In the genomic region with DNA sequence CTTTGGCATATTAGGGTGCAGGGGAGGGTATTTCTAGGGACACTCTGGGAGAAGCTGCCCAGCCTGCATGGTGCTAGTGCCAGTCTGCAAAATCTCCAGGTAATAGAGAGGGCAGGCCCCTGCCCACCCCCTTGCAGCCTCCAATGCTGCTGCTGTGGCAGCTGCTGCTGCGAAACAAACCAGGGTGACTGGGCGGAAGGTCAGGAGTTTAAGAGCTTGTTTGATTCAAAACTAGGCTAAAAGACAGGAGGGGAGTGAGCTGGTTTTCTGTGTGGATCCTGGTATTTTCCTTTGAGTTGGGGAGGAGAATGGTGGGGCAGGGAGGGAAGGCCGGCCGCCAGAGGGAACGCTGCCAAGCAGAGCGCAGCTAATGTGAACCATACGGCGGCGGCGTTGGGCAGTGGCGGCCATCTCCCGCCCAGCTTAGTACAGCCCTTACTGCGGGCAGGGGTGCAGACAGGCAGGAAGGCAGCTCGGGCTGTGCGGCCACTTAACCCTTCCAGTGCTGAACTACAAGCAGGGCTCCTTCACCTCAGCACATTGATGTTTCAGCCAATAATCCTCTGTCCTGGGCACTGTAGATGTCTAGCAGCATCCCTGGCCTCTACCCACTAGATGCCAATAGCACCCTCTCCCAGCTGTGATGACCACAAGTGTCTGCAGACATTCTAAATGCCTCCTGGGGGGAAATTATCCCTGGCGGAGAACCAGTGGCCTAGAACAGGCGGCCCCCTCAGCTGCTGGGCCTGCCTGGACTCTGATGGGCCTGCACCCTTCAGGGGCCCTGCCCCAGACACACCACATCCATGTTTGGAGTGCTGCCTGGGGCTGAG, we compare ENCODE assay signal across 10 cellular contexts.
DNase-seq lines count a peak whose midpoint lies in the region; ATAC-seq, FAIRE-seq and TF ChIP-seq lines count a peak whose summit lies in the region.
"Had no signal": no experiment of that assay in that cellular context is flagged by ENCODE, and none has a peak within 500 bp of the region (broad histone marks: within the 10 kb centered on the region; RNA-seq: fewer than 3 reads in every experiment).

No MANE protein-coding gene starts in this region.

- no peak overlapping the region for H3K27ac ChIP-seq in testis

- FAIRE-seq in D721Med (lab: Jason Lieb, UNC) = no peak
- FAIRE-seq: K562 had no signal

- peak; percentile 96 for DNase-seq in M059J (ENCODE audit: low read depth)
- DNase-seq in cerebellum (ENCODE audit: low spot score) = peak; percentile 50
- no peak for DNase-seq in left lobe of liver (ENCODE audit: low spot score)
- DNase-seq in testis = peak; percentile 60
- DNase-seq in HAP-1 (ENCODE audit: low spot score in 2 of 2) = no peak
- DNase-seq in NCI-H2171 treated with DMSO at 0.1 percent for 48 hours (lab: John Stamatoyannopoulos, UW) = no peak
- no peak for DNase-seq in D721Med (ENCODE audit: insufficient read length, low spot score)
- no peak for DNase-seq in COLO668 (lab: John Stamatoyannopoulos, UW; ENCODE audit: unreplicated experiment)
- DNase-seq: erythroblast had no signal

- H3K36me3 ChIP-seq in testis (ENCODE audit: low read depth, missing control alignments) = no peaks in the 10 kb centered on the region
- no peaks in the 10 kb centered on the region for H3K36me3 ChIP-seq in HAP-1 (replicated peaks)

- intact Hi-C loops in testis (cut with DNase I; ENCODE audit: low total_unique reads) = no loop called here

- TF ChIP-seq POLR2A in testis (IDR thresholded peaks at IDR 0.05) = no peak

- in situ Hi-C loops in HAP-1 (cut with MboI; ENCODE audit: low sequenced_read_pairs) = no loop called here

- H3K27me3 ChIP-seq in testis = no peaks in the 10 kb centered on the region
- no peaks in the 10 kb centered on the region for H3K27me3 ChIP-seq in HAP-1 (ENCODE audit: low read depth)

- no peak for TF ChIP-seq CTCF in testis (IDR thresholded peaks at IDR 0.05)
- TF ChIP-seq CTCF in D721Med (IDR thresholded peaks at IDR 0.05; ENCODE audit: insufficient read depth, missing control alignments) = no peak

- H3K9me3 ChIP-seq in testis (no peaks in the 10 kb centered on the region), HAP-1 (no peaks in the 10 kb centered on the region)

- H3K4me1 ChIP-seq in testis (peaks cover 19% of the 10 kb centered on the region), HAP-1 (peaks cover 7% of the 10 kb centered on the region)

- no peak overlapping the region for H3K4me3 ChIP-seq in testis
- no peak overlapping the region for H3K4me3 ChIP-seq in HAP-1
- H3K4me3 ChIP-seq: K562 had no signal

- WGBS in testis, 2 donors = 47 to 56% methylated on average over 15 to 17 of the region's 17 CpGs

- ATAC-seq in left lobe of liver = peak; percentile 26
- ATAC-seq: K562 had no signal

Comparison
In these comparisons a context has a peak if more than half of its experiments do, and no peak if none do; other contexts are left out.
1. DNase-seq: peak in M059J (single experiment), cerebellum (single experiment) and testis (single experiment); none in left lobe of liver (single experiment), HAP-1 (0 of 2), NCI-H2171 treated with DMSO at 0.1 percent for 48 hours (single experiment), D721Med (single experiment) and COLO668 (single experiment).